In genomic region chrX:138769918-138770317, GRCh38 we compare ENCODE assay signal across 10 cellular contexts. TPM values are rescaled to one million over a fixed set of nuclear protein-coding genes. Genes with fewer than 3 reads are reported as not detected.
"Had no signal": no experiment of that assay in that cellular context is flagged by ENCODE, and none has a peak within 500 bp of the region (broad histone marks: within the 10 kb centered on the region; RNA-seq: fewer than 3 reads in every experiment).

No MANE protein-coding gene starts in this region.

- H3K4me2 ChIP-seq: KMS-11 had no signal

- H3K9me3 Mint-ChIP-seq: IgD-negative memory B cell had no signal

- ATAC-seq: HepG2 had no signal

- H3K4me3 Mint-ChIP-seq: IgD-negative memory B cell had no signal

- DNase-seq: IMR-90, Karpas-422, KBM-7, KG1 had no signal

- H3K27ac ChIP-seq: HL-60, KMS-11 had no signal

- H3K36me3 Mint-ChIP-seq: IgD-negative memory B cell had no signal

- H3K27ac Mint-ChIP-seq: IgD-negative memory B cell had no signal

- H3K4me1 Mint-ChIP-seq: IgD-negative memory B cell had no signal

- FAIRE-seq: HepG2, HTR-8/SVneo had no signal

- H3K9ac ChIP-seq: KMS-11 had no signal

RNA-seq across cellular contexts. Expression of gene FGF13, which starts 58.4 kb away (rescaled TPM):
- total RNA-seq: HT-29 had no signal
- polyA plus RNA-seq: IMR-90 had no signal
